In the genomic region with DNA sequence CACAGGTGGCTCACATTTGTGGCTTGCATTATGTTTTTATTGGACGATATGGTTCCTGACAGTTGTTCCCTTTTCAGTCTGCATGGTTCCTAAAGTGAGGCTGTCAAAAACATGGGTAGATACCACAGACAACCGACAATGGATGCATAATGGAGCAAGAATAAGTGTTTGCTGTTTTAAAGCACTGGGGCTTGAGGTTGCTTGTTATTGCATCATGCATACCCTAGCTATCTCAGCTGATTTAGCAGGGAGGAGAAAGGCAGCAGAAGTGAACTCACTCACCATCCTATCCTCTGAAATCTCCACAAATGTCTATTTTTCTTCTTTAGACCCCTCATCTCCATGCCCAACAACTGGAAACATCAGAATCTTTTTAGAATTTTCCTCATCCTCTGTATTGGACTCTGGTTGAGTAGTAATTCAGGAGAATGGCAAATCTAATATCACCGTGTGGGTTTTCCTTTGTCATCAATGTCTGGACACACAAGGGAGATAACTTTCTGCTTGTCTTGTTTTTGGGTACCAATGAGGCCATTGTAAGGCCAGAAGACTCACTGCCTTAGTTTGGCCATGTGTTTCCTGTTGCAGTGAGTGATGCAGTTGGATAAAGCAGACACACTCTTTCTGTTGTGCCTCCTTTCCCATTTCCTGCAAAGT, we compare ENCODE assay signal across 1 cellular context.
TF ChIP-seq lines count a peak whose summit lies in the region.

No MANE protein-coding gene starts in this region.

TF ChIP-seq in IMR-90, 13 proteins besides CTCF, POLR2A, EP300 and RAD21 (continued from another document):
- TF ChIP-seq, protein P1, sequence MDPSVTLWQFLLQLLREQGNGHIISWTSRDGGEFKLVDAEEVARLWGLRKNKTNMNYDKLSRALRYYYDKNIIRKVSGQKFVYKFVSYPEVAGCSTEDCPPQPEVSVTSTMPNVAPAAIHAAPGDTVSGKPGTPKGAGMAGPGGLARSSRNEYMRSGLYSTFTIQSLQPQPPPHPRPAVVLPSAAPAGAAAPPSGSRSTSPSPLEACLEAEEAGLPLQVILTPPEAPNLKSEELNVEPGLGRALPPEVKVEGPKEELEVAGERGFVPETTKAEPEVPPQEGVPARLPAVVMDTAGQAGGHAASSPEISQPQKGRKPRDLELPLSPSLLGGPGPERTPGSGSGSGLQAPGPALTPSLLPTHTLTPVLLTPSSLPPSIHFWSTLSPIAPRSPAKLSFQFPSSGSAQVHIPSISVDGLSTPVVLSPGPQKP (IDR thresholded peaks at IDR 0.05; ENCODE audit: borderline replicate concordance, low read depth, low read length), result no peak
- TF ChIP-seq NFE2L2 (IDR thresholded peaks at IDR 0.05; ENCODE audit: low read depth, low read length) (no peak), CEBPB (IDR thresholded peaks at IDR 0.05; ENCODE audit: low read depth, low read length) (peak; percentile 92), CHD1 (IDR thresholded peaks at IDR 0.05; ENCODE audit: low read depth, low read length) (no peak), RCOR1 (IDR thresholded peaks at IDR 0.05; ENCODE audit: insufficient replicate concordance, low read length) (no peak)
